Comparison of ENCODE assay signal across 15 cellular contexts in the genomic region with DNA sequence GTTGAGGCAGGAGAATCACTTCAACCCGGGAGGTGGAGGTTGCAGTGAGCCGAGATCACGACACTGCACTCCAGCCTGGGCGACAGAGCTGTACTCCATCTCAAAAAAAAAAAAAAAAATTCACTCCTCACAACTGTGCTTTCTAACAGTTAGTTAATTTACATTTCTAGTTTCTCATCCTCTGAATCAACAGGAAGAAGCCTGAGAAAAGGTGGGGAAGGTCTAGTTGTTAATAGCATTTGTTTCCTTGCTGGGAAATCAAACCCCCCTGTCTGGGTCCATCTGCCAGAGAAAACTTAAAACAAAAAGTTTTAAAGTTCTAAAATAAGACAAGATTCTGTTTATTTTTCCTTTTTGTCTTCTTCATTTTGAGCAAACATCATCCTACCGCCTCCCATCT.
DNase-seq lines count a peak whose midpoint lies in the region; ATAC-seq and TF ChIP-seq lines count a peak whose summit lies in the region.
"Had no signal": no experiment of that assay in that cellular context is flagged by ENCODE, and none has a peak within 500 bp of the region (broad histone marks: within the 10 kb centered on the region; RNA-seq: fewer than 3 reads in every experiment).

No MANE protein-coding gene starts in this region.

- H3K79me1 ChIP-seq in neuronal stem cell (ENCODE audit: low read depth, low read length), result no peaks in the 10 kb centered on the region

- no peaks in the 10 kb centered on the region for H3K27me3 ChIP-seq in neuronal stem cell (ENCODE audit: control insufficient read depth in 3 of 3, insufficient read depth in 3 of 3, low read depth in 1 of 3, low read length in 3 of 3)
- H3K27me3 ChIP-seq: ascending aorta had no signal

- POLR2A ChIA-PET in activated CD4-positive, alpha-beta T cell treated with anti-CD3 and anti-CD28 coated beads for 36 hours (lab: Charles Lee), result no interaction called here

- H3K9me3 Mint-ChIP-seq in activated CD4-positive, alpha-beta T cell treated with anti-CD3 and anti-CD28 coated beads for 36 hours (ENCODE audit: low read depth), result no peaks in the 10 kb centered on the region
- H3K9me3 Mint-ChIP-seq in activated CD4-positive, alpha-beta T cell treated with anti-CD3 and anti-CD28 coated beads, Interleukin-2, amount 10 ng/mL, durations not matched to agents 24 days and 14 days, result no peaks in the 10 kb centered on the region
- H3K9me3 Mint-ChIP-seq in type B pancreatic cell, result no peaks in the 10 kb centered on the region
- H3K9me3 Mint-ChIP-seq: naive B cell, WTC11 had no signal

- CTCF ChIA-PET in activated CD4-positive, alpha-beta T cell treated with anti-CD3 and anti-CD28 coated beads for 36 hours (lab: Charles Lee), result no interaction called here

- no peak overlapping the region for H3K4me3 Mint-ChIP-seq in activated CD4-positive, alpha-beta T cell treated with anti-CD3 and anti-CD28 coated beads for 36 hours
- H3K4me3 Mint-ChIP-seq in activated CD4-positive, alpha-beta T cell treated with anti-CD3 and anti-CD28 coated beads, Interleukin-2, amount 10 ng/mL, durations not matched to agents 24 days and 14 days, result no peak overlapping the region
- no peak overlapping the region for H3K4me3 Mint-ChIP-seq in type B pancreatic cell
- H3K4me3 Mint-ChIP-seq: naive B cell, WTC11 had no signal

- no peak for ATAC-seq in activated CD4-positive, alpha-beta T cell treated with anti-CD3 and anti-CD28 coated beads for 36 hours
- ATAC-seq in GM21723 (IDR thresholded peaks at IDR 0.05; ENCODE audit: unreplicated experiment), result peak; percentile 59
- ATAC-seq in HG03175 (IDR thresholded peaks at IDR 0.05; ENCODE audit: unreplicated experiment), result peak; percentile 41
- no peak for ATAC-seq in sciatic nerve

- H2BK12ac ChIP-seq in neuronal stem cell (ENCODE audit: low read length), result no peak overlapping the region

- H3K4me3 ChIP-seq in neuronal stem cell (ENCODE audit: low read length in 2 of 2), result no peak overlapping the region
- H3K4me3 ChIP-seq: ascending aorta, thoracic aorta had no signal

- H2AK5ac ChIP-seq in neuronal stem cell (ENCODE audit: low read depth, low read length), result no peak overlapping the region

- WGBS in neuronal stem cell (ENCODE audit: extremely low coverage in 2 of 2, insufficient read length in 2 of 2, insufficient replicate concordance in 1 of 2), 2 donors, result no CpG with 5 or more reads among the region's 5 CpGs

- H4K8ac ChIP-seq in neuronal stem cell (ENCODE audit: low read depth, low read length), result no peak overlapping the region

- H3K4me1 Mint-ChIP-seq in activated CD4-positive, alpha-beta T cell treated with anti-CD3 and anti-CD28 coated beads for 36 hours, result peaks cover 13% of the 10 kb centered on the region
- H3K4me1 Mint-ChIP-seq in activated CD4-positive, alpha-beta T cell treated with anti-CD3 and anti-CD28 coated beads, Interleukin-2, amount 10 ng/mL, durations not matched to agents 24 days and 14 days, result peaks cover 19% of the 10 kb centered on the region
- H3K4me1 Mint-ChIP-seq in type B pancreatic cell (ENCODE audit: unreplicated experiment), result peaks cover 14% of the 10 kb centered on the region

- H3K4me2 ChIP-seq in neuronal stem cell (ENCODE audit: insufficient read depth, low read length, poor library complexity, severe bottlenecking), result no peak overlapping the region

- no peaks in the 10 kb centered on the region for H3K9me3 ChIP-seq in neuronal stem cell (replicated peaks in 1 of 2; ENCODE audit: control insufficient read depth in 2 of 2, insufficient read depth in 1 of 2, low read depth in 1 of 2, low read length in 2 of 2)
- H3K9me3 ChIP-seq: ascending aorta, thoracic aorta had no signal

- H3K4me1 ChIP-seq in neuronal stem cell (ENCODE audit: control insufficient read depth in 2 of 2, insufficient read depth in 1 of 2, low read depth in 1 of 2, low read length in 2 of 2), result peaks cover 3 to 8% of the 10 kb centered on the region in 2 donors
- H3K4me1 ChIP-seq: ascending aorta had no signal

- no peak overlapping the region for H3K14ac ChIP-seq in neuronal stem cell (ENCODE audit: low read length)

- no peak overlapping the region for H2BK120ac ChIP-seq in neuronal stem cell (ENCODE audit: low read depth, low read length)

- H3K27ac ChIP-seq in neuronal stem cell (replicated peaks; ENCODE audit: low read length), result no peak overlapping the region
- H3K27ac ChIP-seq: ascending aorta, thoracic aorta had no signal

- no peak overlapping the region for H4K91ac ChIP-seq in neuronal stem cell (ENCODE audit: low read depth, low read length, poor library complexity)

- H3K27me3 Mint-ChIP-seq in activated CD4-positive, alpha-beta T cell treated with anti-CD3 and anti-CD28 coated beads for 36 hours, result no peaks in the 10 kb centered on the region
- H3K27me3 Mint-ChIP-seq in activated CD4-positive, alpha-beta T cell treated with anti-CD3 and anti-CD28 coated beads, Interleukin-2, amount 10 ng/mL, durations not matched to agents 24 days and 14 days, result no peaks in the 10 kb centered on the region
- no peaks in the 10 kb centered on the region for H3K27me3 Mint-ChIP-seq in type B pancreatic cell
- H3K27me3 Mint-ChIP-seq: naive B cell had no signal

- peak overlapping the region; percentile 28 for H3K27ac Mint-ChIP-seq in activated CD4-positive, alpha-beta T cell treated with anti-CD3 and anti-CD28 coated beads for 36 hours
- H3K27ac Mint-ChIP-seq in activated CD4-positive, alpha-beta T cell treated with anti-CD3 and anti-CD28 coated beads, Interleukin-2, amount 10 ng/mL, durations not matched to agents 24 days and 14 days, result no peak overlapping the region
- H3K27ac Mint-ChIP-seq in type B pancreatic cell, result no peak overlapping the region

- peaks cover 11% of the 10 kb centered on the region for H3K36me3 Mint-ChIP-seq in activated CD4-positive, alpha-beta T cell treated with anti-CD3 and anti-CD28 coated beads for 36 hours (ENCODE audit: low read depth)
- peaks cover 6% of the 10 kb centered on the region for H3K36me3 Mint-ChIP-seq in activated CD4-positive, alpha-beta T cell treated with anti-CD3 and anti-CD28 coated beads, Interleukin-2, amount 10 ng/mL, durations not matched to agents 24 days and 14 days (ENCODE audit: low read depth)
- peaks cover 11% of the 10 kb centered on the region for H3K36me3 Mint-ChIP-seq in type B pancreatic cell
- H3K36me3 Mint-ChIP-seq: naive B cell had no signal

- no peak overlapping the region for H2BK5ac ChIP-seq in neuronal stem cell (ENCODE audit: low read length)

- no peak overlapping the region for H2BK15ac ChIP-seq in neuronal stem cell (ENCODE audit: low read length)

- H3K23ac ChIP-seq in neuronal stem cell (ENCODE audit: low read depth, low read length, poor library complexity), result no peak overlapping the region

- peak overlapping the region; percentile 88 for H2AFZ ChIP-seq in neuronal stem cell (ENCODE audit: low read length)

- no peak for TF ChIP-seq CTCF in type B pancreatic cell (conservative IDR thresholded peaks at IDR 0.05)

- no peak for DNase-seq in activated CD4-positive, alpha-beta T cell treated with anti-CD3 and anti-CD28 coated beads for 36 hours
- DNase-seq in activated CD4-positive, alpha-beta T cell treated with anti-CD3 and anti-CD28 coated beads, Interleukin-2, amount 10 ng/mL, durations not matched to agents 24 days and 14 days, result no peak
- DNase-seq in neuronal stem cell (ENCODE audit: low spot score) (no peak), GDM1 (lab: John Stamatoyannopoulos, UW) (no peak), type B pancreatic cell (ENCODE audit: extremely low spot score, unreplicated experiment) (no peak), sciatic nerve (ENCODE audit: low spot score) (no peak)
- DNase-seq: foreskin melanocyte, IMR-90, naive B cell, NCI-H1694 treated with DMSO at 0.1 percent for 48 hours had no signal

- no peak overlapping the region for H3K4ac ChIP-seq in neuronal stem cell (ENCODE audit: low read length)

- H3K36me3 ChIP-seq in neuronal stem cell (replicated peaks in 1 of 2; ENCODE audit: control insufficient read depth in 2 of 2, insufficient read depth in 2 of 2, low read length in 2 of 2), result no peaks in the 10 kb centered on the region

- H3K18ac ChIP-seq in neuronal stem cell (ENCODE audit: low read length), result no peak overlapping the region

- no peak overlapping the region for H3K9ac ChIP-seq in neuronal stem cell (ENCODE audit: low read depth, low read length, poor library complexity)

- intact Hi-C loops in activated CD4-positive, alpha-beta T cell treated with anti-CD3 and anti-CD28 coated beads for 36 hours (cut with DNase I, micrococcal nuclease), result no loop called here
- intact Hi-C loops in activated CD4-positive, alpha-beta T cell treated with anti-CD3 and anti-CD28 coated beads, Interleukin-2, amount 10 ng/mL, durations not matched to agents 24 days and 14 days (cut with micrococcal nuclease), result no loop called here
- intact Hi-C loops in sciatic nerve (cut with DNase I), result no loop called here

Comparison
In these comparisons a context has a peak if more than half of its experiments do, and no peak if none do; other contexts are left out.
1. ATAC-seq: peak in GM21723 (single experiment) and HG03175 (single experiment); none in activated CD4-positive, alpha-beta T cell treated with anti-CD3 and anti-CD28 coated beads for 36 hours (single experiment) and sciatic nerve (single experiment).